Comparison of ENCODE assay signal across 1 cellular context in the genomic region with DNA sequence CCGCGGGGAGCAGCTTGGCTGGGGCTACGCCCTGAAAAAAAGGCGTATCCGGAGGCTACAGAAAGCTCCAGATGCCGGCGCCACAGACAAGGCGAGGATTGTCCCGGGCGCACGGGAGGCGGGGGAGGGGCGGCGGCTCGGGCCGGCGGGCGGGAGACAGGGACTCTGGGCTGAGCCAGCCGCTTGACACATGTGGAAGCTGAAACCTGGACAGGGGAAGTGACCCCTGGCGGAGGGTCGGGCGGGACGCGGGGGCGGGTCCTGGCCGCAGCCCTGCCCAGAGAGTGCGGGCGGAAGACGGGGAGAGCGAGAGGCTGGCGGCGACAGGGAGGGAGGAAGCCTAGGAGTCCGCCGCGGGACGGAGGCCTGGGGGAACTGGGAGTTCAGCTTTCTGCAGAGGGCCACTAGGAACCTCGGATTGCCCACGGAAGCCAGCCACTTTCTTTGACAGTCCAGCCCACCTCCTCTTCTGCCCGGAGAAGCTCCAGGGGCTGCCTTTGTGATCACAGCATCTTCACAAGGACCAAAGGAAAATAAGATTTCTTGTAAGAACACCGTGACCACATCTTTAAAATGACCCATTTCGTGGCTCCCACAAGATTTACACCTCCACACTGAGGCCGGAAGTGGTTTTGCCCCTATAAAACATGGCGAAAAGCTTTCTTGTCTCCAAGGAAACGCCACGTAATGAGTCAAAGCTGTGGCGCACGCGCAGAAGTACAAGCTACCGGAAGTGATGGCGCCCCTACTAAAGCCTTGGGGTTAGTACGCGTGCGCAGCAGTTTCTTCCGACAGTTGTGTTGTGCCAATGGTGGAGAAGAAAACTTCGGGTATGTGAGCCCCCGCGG.
A peak's percentile ranks its signal among the peaks of the same experiment; 100 is the strongest.
TF ChIP-seq lines count a peak whose summit lies in the region.

A gene with protein sequence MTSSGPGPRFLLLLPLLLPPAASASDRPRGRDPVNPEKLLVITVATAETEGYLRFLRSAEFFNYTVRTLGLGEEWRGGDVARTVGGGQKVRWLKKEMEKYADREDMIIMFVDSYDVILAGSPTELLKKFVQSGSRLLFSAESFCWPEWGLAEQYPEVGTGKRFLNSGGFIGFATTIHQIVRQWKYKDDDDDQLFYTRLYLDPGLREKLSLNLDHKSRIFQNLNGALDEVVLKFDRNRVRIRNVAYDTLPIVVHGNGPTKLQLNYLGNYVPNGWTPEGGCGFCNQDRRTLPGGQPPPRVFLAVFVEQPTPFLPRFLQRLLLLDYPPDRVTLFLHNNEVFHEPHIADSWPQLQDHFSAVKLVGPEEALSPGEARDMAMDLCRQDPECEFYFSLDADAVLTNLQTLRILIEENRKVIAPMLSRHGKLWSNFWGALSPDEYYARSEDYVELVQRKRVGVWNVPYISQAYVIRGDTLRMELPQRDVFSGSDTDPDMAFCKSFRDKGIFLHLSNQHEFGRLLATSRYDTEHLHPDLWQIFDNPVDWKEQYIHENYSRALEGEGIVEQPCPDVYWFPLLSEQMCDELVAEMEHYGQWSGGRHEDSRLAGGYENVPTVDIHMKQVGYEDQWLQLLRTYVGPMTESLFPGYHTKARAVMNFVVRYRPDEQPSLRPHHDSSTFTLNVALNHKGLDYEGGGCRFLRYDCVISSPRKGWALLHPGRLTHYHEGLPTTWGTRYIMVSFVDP (minus strand): TSS at position 194 of the 848 bp plus-strand sequence. CDS start 307 bp downstream, outside the sequence.
A gene (plus strand): TSS at position 778 of the 848 bp plus-strand sequence. CDS start 31 bp downstream, at position 809.

TF ChIP-seq in K562, 482 proteins besides CTCF, POLR2A, EP300 and RAD21 (continued from another document and continues in another):
- TF ChIP-seq, protein P1, sequence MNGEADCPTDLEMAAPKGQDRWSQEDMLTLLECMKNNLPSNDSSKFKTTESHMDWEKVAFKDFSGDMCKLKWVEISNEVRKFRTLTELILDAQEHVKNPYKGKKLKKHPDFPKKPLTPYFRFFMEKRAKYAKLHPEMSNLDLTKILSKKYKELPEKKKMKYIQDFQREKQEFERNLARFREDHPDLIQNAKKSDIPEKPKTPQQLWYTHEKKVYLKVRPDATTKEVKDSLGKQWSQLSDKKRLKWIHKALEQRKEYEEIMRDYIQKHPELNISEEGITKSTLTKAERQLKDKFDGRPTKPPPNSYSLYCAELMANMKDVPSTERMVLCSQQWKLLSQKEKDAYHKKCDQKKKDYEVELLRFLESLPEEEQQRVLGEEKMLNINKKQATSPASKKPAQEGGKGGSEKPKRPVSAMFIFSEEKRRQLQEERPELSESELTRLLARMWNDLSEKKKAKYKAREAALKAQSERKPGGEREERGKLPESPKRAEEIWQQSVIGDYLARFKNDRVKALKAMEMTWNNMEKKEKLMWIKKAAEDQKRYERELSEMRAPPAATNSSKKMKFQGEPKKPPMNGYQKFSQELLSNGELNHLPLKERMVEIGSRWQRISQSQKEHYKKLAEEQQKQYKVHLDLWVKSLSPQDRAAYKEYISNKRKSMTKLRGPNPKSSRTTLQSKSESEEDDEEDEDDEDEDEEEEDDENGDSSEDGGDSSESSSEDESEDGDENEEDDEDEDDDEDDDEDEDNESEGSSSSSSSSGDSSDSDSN (IDR thresholded peaks at IDR 0.05; ENCODE audit: borderline replicate concordance in 1 of 2, low read depth in 2 of 2, low read length in 2 of 2), result peak; percentile 48 to 63; a peak in 3 of 4 replicates
- 0 out of 2 replicates have a peak, but pooled peaks have one; percentile 0 for TF ChIP-seq KLF1 (tag; IDR thresholded peaks at IDR 0.05)
- TF ChIP-seq, protein P2, sequence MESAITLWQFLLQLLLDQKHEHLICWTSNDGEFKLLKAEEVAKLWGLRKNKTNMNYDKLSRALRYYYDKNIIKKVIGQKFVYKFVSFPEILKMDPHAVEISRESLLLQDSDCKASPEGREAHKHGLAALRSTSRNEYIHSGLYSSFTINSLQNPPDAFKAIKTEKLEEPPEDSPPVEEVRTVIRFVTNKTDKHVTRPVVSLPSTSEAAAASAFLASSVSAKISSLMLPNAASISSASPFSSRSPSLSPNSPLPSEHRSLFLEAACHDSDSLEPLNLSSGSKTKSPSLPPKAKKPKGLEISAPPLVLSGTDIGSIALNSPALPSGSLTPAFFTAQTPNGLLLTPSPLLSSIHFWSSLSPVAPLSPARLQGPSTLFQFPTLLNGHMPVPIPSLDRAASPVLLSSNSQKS (CRISPR knock-in tag; IDR thresholded peaks at IDR 0.05), result no peak
- TF ChIP-seq SMARCA4 (IDR thresholded peaks at IDR 0.05), result no peak; the same call in 1 of the 2 replicates
- peak; percentile 97 for TF ChIP-seq EGR1 (conservative IDR thresholded peaks at IDR 0.05)
- TF ChIP-seq HCFC1 (IDR thresholded peaks at IDR 0.05; ENCODE audit: low read depth, low read length), result peak; percentile 91
- TF ChIP-seq SMARCA5 (IDR thresholded peaks at IDR 0.05), result no peak
- TF ChIP-seq ZNF586 (CRISPR knock-in tag; conservative IDR thresholded peaks at IDR 0.05), result no peak
- peak; percentile 38 for TF ChIP-seq FUS (optimal IDR thresholded peaks at IDR 0.05; ENCODE audit: low read depth, low read length)
- peak; percentile 72; the same call in 1 of the 2 replicates for TF ChIP-seq EP400 (IDR thresholded peaks at IDR 0.05)
- TF ChIP-seq JUND (IDR thresholded peaks at IDR 0.05; ENCODE audit: borderline replicate concordance, low read depth, low read length), result peak; percentile 33; the same call in 1 of the 2 replicates
- peak; percentile 75; the same call in 2 of the 3 replicates for TF ChIP-seq JUND (tag; IDR thresholded peaks at IDR 0.05; ENCODE audit: borderline replicate concordance, low read depth, low read length)
- TF ChIP-seq NBN (IDR thresholded peaks at IDR 0.05; ENCODE audit: low read depth), result 0 out of 2 replicates have a peak, but pooled peaks have one; percentile 27
- TF ChIP-seq, protein P3, sequence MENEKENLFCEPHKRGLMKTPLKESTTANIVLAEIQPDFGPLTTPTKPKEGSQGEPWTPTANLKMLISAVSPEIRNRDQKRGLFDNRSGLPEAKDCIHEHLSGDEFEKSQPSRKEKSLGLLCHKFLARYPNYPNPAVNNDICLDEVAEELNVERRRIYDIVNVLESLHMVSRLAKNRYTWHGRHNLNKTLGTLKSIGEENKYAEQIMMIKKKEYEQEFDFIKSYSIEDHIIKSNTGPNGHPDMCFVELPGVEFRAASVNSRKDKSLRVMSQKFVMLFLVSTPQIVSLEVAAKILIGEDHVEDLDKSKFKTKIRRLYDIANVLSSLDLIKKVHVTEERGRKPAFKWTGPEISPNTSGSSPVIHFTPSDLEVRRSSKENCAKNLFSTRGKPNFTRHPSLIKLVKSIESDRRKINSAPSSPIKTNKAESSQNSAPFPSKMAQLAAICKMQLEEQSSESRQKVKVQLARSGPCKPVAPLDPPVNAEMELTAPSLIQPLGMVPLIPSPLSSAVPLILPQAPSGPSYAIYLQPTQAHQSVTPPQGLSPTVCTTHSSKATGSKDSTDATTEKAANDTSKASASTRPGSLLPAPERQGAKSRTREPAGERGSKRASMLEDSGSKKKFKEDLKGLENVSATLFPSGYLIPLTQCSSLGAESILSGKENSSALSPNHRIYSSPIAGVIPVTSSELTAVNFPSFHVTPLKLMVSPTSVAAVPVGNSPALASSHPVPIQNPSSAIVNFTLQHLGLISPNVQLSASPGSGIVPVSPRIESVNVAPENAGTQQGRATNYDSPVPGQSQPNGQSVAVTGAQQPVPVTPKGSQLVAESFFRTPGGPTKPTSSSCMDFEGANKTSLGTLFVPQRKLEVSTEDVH (IDR thresholded peaks at IDR 0.05; ENCODE audit: low read depth, partially characterized antibody), result peak; percentile 63
- TF ChIP-seq SMAD4 (CRISPR knock-in tag; conservative IDR thresholded peaks at IDR 0.05), result peak; percentile 90
- TF ChIP-seq MIER1 (IDR thresholded peaks at IDR 0.05; ENCODE audit: low read depth), result no peak
- peak; percentile 42 for TF ChIP-seq SMARCB1 (IDR thresholded peaks at IDR 0.05; ENCODE audit: insufficient read length, low read depth)
- TF ChIP-seq HMGN3 (IDR thresholded peaks at IDR 0.05; ENCODE audit: borderline replicate concordance, extremely low read depth, insufficient read length, low read depth, low read length), result peak; percentile 95
- peak; percentile 69; the same call in 1 of the 2 replicates for TF ChIP-seq SPI1 (IDR thresholded peaks at IDR 0.05; ENCODE audit: borderline replicate concordance, low read depth, low read length)
- TF ChIP-seq, protein P4, sequence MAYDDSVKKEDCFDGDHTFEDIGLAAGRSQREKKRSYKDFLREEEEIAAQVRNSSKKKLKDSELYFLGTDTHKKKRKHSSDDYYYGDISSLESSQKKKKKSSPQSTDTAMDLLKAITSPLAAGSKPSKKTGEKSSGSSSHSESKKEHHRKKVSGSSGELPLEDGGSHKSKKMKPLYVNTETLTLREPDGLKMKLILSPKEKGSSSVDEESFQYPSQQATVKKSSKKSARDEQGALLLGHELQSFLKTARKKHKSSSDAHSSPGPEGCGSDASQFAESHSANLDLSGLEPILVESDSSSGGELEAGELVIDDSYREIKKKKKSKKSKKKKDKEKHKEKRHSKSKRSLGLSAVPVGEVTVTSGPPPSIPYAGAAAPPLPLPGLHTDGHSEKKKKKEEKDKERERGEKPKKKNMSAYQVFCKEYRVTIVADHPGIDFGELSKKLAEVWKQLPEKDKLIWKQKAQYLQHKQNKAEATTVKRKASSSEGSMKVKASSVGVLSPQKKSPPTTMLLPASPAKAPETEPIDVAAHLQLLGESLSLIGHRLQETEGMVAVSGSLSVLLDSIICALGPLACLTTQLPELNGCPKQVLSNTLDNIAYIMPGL (CRISPR knock-in tag; IDR thresholded peaks at IDR 0.05), result no peak
- no peak for TF ChIP-seq NFXL1 (CRISPR knock-in tag; IDR thresholded peaks at IDR 0.05)
- TF ChIP-seq, protein P5, sequence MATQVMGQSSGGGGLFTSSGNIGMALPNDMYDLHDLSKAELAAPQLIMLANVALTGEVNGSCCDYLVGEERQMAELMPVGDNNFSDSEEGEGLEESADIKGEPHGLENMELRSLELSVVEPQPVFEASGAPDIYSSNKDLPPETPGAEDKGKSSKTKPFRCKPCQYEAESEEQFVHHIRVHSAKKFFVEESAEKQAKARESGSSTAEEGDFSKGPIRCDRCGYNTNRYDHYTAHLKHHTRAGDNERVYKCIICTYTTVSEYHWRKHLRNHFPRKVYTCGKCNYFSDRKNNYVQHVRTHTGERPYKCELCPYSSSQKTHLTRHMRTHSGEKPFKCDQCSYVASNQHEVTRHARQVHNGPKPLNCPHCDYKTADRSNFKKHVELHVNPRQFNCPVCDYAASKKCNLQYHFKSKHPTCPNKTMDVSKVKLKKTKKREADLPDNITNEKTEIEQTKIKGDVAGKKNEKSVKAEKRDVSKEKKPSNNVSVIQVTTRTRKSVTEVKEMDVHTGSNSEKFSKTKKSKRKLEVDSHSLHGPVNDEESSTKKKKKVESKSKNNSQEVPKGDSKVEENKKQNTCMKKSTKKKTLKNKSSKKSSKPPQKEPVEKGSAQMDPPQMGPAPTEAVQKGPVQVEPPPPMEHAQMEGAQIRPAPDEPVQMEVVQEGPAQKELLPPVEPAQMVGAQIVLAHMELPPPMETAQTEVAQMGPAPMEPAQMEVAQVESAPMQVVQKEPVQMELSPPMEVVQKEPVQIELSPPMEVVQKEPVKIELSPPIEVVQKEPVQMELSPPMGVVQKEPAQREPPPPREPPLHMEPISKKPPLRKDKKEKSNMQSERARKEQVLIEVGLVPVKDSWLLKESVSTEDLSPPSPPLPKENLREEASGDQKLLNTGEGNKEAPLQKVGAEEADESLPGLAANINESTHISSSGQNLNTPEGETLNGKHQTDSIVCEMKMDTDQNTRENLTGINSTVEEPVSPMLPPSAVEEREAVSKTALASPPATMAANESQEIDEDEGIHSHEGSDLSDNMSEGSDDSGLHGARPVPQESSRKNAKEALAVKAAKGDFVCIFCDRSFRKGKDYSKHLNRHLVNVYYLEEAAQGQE (CRISPR knock-in tag; IDR thresholded peaks at IDR 0.05; ENCODE audit: low read depth), result peak; percentile 28; the same call in 1 of the 2 replicates
- TF ChIP-seq, protein P6, sequence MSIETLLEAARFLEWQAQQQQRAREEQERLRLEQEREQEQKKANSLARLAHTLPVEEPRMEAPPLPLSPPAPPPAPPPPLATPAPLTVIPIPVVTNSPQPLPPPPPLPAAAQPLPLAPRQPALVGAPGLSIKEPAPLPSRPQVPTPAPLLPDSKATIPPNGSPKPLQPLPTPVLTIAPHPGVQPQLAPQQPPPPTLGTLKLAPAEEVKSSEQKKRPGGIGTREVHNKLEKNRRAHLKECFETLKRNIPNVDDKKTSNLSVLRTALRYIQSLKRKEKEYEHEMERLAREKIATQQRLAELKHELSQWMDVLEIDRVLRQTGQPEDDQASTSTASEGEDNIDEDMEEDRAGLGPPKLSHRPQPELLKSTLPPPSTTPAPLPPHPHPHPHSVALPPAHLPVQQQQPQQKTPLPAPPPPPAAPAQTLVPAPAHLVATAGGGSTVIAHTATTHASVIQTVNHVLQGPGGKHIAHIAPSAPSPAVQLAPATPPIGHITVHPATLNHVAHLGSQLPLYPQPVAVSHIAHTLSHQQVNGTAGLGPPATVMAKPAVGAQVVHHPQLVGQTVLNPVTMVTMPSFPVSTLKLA (conservative IDR thresholded peaks at IDR 0.05), result peak; percentile 78 to 91
- peak; percentile 83 for TF ChIP-seq RBFOX2 (IDR thresholded peaks at IDR 0.05; ENCODE audit: low read depth, low read length)
- TF ChIP-seq, protein P7, sequence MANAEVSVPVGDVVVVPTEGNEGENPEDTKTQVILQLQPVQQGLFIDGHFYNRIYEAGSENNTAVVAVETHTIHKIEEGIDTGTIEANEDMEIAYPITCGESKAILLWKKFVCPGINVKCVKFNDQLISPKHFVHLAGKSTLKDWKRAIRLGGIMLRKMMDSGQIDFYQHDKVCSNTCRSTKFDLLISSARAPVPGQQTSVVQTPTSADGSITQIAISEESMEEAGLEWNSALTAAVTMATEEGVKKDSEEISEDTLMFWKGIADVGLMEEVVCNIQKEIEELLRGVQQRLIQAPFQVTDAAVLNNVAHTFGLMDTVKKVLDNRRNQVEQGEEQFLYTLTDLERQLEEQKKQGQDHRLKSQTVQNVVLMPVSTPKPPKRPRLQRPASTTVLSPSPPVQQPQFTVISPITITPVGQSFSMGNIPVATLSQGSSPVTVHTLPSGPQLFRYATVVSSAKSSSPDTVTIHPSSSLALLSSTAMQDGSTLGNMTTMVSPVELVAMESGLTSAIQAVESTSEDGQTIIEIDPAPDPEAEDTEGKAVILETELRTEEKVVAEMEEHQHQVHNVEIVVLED (CRISPR knock-in tag; IDR thresholded peaks at IDR 0.05), result peak; percentile 12; the same call in 1 of the 2 replicates
- TF ChIP-seq, protein P8, sequence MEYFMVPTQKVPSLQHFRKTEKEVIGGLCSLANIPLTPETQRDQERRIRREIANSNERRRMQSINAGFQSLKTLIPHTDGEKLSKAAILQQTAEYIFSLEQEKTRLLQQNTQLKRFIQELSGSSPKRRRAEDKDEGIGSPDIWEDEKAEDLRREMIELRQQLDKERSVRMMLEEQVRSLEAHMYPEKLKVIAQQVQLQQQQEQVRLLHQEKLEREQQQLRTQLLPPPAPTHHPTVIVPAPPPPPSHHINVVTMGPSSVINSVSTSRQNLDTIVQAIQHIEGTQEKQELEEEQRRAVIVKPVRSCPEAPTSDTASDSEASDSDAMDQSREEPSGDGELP (CRISPR knock-in tag; IDR thresholded peaks at IDR 0.05; ENCODE audit: borderline replicate concordance), result peak; percentile 86
- TF ChIP-seq BCOR (IDR thresholded peaks at IDR 0.05), result no peak
- TF ChIP-seq CSDE1 (IDR thresholded peaks at IDR 0.05), result peak in 1 of 2 experiments; percentile 88; a peak in 1 of 4 replicates
